In genomic region chr17:79808763-79809529, GRCh38 we compare ENCODE assay signal across 8 cellular contexts. TPM values are rescaled to one million over a fixed set of nuclear protein-coding genes. Genes with fewer than 3 reads are reported as not detected.
DNase-seq lines count a peak whose midpoint lies in the region; FAIRE-seq and TF ChIP-seq lines count a peak whose summit lies in the region.

No MANE protein-coding gene starts in this region.

- no peak overlapping the region for H2BK20ac ChIP-seq in H9 (ENCODE audit: low read depth, low read length, poor library complexity, severe bottlenecking)

- no peak overlapping the region for H2BK120ac ChIP-seq in H9 (ENCODE audit: low read depth, low read length, poor library complexity, severe bottlenecking)

- no peaks in the 10 kb centered on the region for H3K9me3 ChIP-seq in H9 (ENCODE audit: control insufficient read depth, low read depth, low read length)
- no peaks in the 10 kb centered on the region for H3K9me3 ChIP-seq in endothelial cell of umbilical vein (replicated peaks; ENCODE audit: control insufficient read depth, insufficient read depth, low read length)
- no peaks in the 10 kb centered on the region for H3K9me3 ChIP-seq in HAP-1
- H3K9me3 ChIP-seq in effector memory CD4-positive, alpha-beta T cell (ENCODE audit: control insufficient read depth, low read length) = no peaks in the 10 kb centered on the region

- H2BK15ac ChIP-seq in H9 (ENCODE audit: low read depth, low read length) = 0 out of 2 replicates have a peak overlapping the region, but pooled peaks have one; percentile 17

- no peaks in the 10 kb centered on the region for H3K79me2 ChIP-seq in H9 (ENCODE audit: insufficient read depth, low read length)
- H3K79me2 ChIP-seq in endothelial cell of umbilical vein (ENCODE audit: control insufficient read depth, insufficient read depth, low read length) = no peaks in the 10 kb centered on the region

- no peak for TF ChIP-seq POLR2A in endothelial cell of umbilical vein (IDR thresholded peaks at IDR 0.05; ENCODE audit: low read depth, low read length)

- TF ChIP-seq CTCF in H9 (conservative IDR thresholded peaks at IDR 0.05) (peak; percentile 69), endothelial cell of umbilical vein (IDR thresholded peaks at IDR 0.05; ENCODE audit: extremely low read depth in 1 of 2, insufficient read depth in 1 of 2, low read depth in 1 of 2, low read length in 2 of 2) (peak in 1 of 2 donors; percentile 6)

- dilution Hi-C loops in endothelial cell of umbilical vein (cut with MboI; ENCODE audit: extremely low pct_ligation_motif_present, low sequenced_read_pairs) = no loop called here

- no peak overlapping the region for H3T11ph ChIP-seq in H9 (ENCODE audit: low read length)

- H3K4ac ChIP-seq in H9 (ENCODE audit: low read depth, low read length) = no peak overlapping the region; the same call in 1 of the 2 replicates

- no peaks in the 10 kb centered on the region for H3K79me1 ChIP-seq in H9 (ENCODE audit: insufficient read depth, low read depth, low read length, poor library complexity, severe bottlenecking)

- POLR2A ChIA-PET in endothelial cell of umbilical vein (lab: Charles Lee) = interaction anchor here (0.6 kb wide), 1 partner anchor 12 kb away, joined by 5 read pairs; the partner anchor contains the start of gene CBX8

- peak; percentile 88 for DNase-seq in COR-L47 (lab: John Stamatoyannopoulos, UW)
- peak; percentile 85 for DNase-seq in H9
- DNase-seq in OCI-M1 (lab: John Stamatoyannopoulos, UW) = peak; percentile 68
- no peak for DNase-seq in endothelial cell of umbilical vein (ENCODE audit: low read depth, low spot score)
- DNase-seq in pons (ENCODE audit: low spot score) = peak; percentile 34
- DNase-seq in GM03348 (ENCODE audit: low spot score) = no peak
- no peak for DNase-seq in HAP-1 (ENCODE audit: low spot score in 2 of 2)
- no peak for DNase-seq in effector memory CD4-positive, alpha-beta T cell

- peak overlapping the region in 2 of 3 experiments; percentile 28 to 55; a peak in 2 of 7 replicates for H3K27ac Mint-ChIP-seq in H9

- H3K4me2 ChIP-seq in H9 (ENCODE audit: insufficient read depth, insufficient read length, low read length) (no peak overlapping the region), endothelial cell of umbilical vein (ENCODE audit: insufficient read depth, low read length) (no peak overlapping the region)

- peak overlapping the region; percentile 94 for H3K18ac ChIP-seq in H9 (ENCODE audit: insufficient read length, low read depth, low read length)

- BruUV-seq in endothelial cell of umbilical vein (replicated peaks; lab: Mats Ljungman, UMichigan) = no TSS peak

- H2AK5ac ChIP-seq in H9 (ENCODE audit: insufficient read length, low read length) = no peak overlapping the region

- H2BK12ac ChIP-seq in H9 (ENCODE audit: insufficient read length, low read depth, low read length) = peak overlapping the region; percentile 31

- H3K27me3 ChIP-seq in H9 (ENCODE audit: insufficient read depth, low read length) = peaks cover 79% of the 10 kb centered on the region
- peaks cover 75 to 84% of the 10 kb centered on the region in 2 experiments for H3K27me3 ChIP-seq in endothelial cell of umbilical vein (ENCODE audit: control insufficient read depth in 2 of 2, insufficient read depth in 2 of 2, low read length in 2 of 2)
- no peaks in the 10 kb centered on the region for H3K27me3 ChIP-seq in HAP-1 (ENCODE audit: low read depth)
- H3K27me3 ChIP-seq in effector memory CD4-positive, alpha-beta T cell (replicated peaks; ENCODE audit: control insufficient read depth, insufficient read depth, low read length, poor library complexity, severe bottlenecking) = peaks cover 85% of the 10 kb centered on the region

- H3K9me1 ChIP-seq in endothelial cell of umbilical vein (replicated peaks; ENCODE audit: control insufficient read depth, extremely low read depth, insufficient read depth, low read length) = no peaks in the 10 kb centered on the region

- H4K20me1 ChIP-seq in H9 (ENCODE audit: control insufficient read depth, insufficient read depth, insufficient read length) = no peaks in the 10 kb centered on the region
- no peaks in the 10 kb centered on the region for H4K20me1 ChIP-seq in endothelial cell of umbilical vein (replicated peaks; ENCODE audit: control insufficient read depth, extremely low read depth, insufficient read depth, low read length)

- peak overlapping the region; percentile 80; the same call in 1 of the 2 replicates for H3K14ac ChIP-seq in H9 (ENCODE audit: insufficient read depth, low read length)

- no peak overlapping the region for H4K8ac ChIP-seq in H9 (replicated peaks; ENCODE audit: insufficient read length, low read depth, low read length)

- in situ Hi-C loops in HAP-1 (cut with MboI; ENCODE audit: low sequenced_read_pairs) = no loop called here

- H3K23ac ChIP-seq in H9 (ENCODE audit: insufficient read length, low read depth, low read length) = no peak overlapping the region

- no peak overlapping the region for H3K56ac ChIP-seq in H9 (ENCODE audit: insufficient read length, low read depth, low read length)

- H4K91ac ChIP-seq in H9 (ENCODE audit: insufficient read length, low read depth, low read length) = peak overlapping the region; percentile 34

- H3K23me2 ChIP-seq in H9 (ENCODE audit: insufficient read length, low read depth, low read length, poor library complexity, severe bottlenecking) = peaks cover 2% of the 10 kb centered on the region

- H2BK5ac ChIP-seq in H9 (ENCODE audit: insufficient read length, low read length) = no peak overlapping the region

- H3K4me3 ChIP-seq in endothelial cell of umbilical vein (replicated peaks in 1 of 3; ENCODE audit: insufficient read depth in 1 of 3, low read depth in 1 of 3, low read length in 3 of 3) (no peak overlapping the region), HAP-1 (no peak overlapping the region)
- no peak overlapping the region for H3K4me3 ChIP-seq in effector memory CD4-positive, alpha-beta T cell (ENCODE audit: insufficient read depth, low read depth, low read length, poor library complexity, severe bottlenecking)

- peaks cover 92% of the 10 kb centered on the region for H3K27me3 Mint-ChIP-seq in H9 (ENCODE audit: low read depth)

- no peaks in the 10 kb centered on the region for H3K36me3 ChIP-seq in endothelial cell of umbilical vein (ENCODE audit: control insufficient read depth in 2 of 2, extremely low read depth in 1 of 2, insufficient read depth in 2 of 2, low read length in 2 of 2)
- no peaks in the 10 kb centered on the region for H3K36me3 ChIP-seq in HAP-1 (replicated peaks)
- no peaks in the 10 kb centered on the region for H3K36me3 ChIP-seq in effector memory CD4-positive, alpha-beta T cell (ENCODE audit: control insufficient read depth, insufficient read depth, low read length)

- no peak overlapping the region for H4K5ac ChIP-seq in H9 (ENCODE audit: insufficient read length, low read depth, low read length)

- intact Hi-C loops in endothelial cell of umbilical vein (cut with micrococcal nuclease) = no loop called here

- no peaks in the 10 kb centered on the region; a peak in 1 of 7 replicates for H3K36me3 Mint-ChIP-seq in H9 (ENCODE audit: insufficient read depth in 1 of 3, low read depth in 3 of 3)

- CTCF ChIA-PET in endothelial cell of umbilical vein (lab: Charles Lee) = interaction anchor here (0.7 to 3.3 kb wide), 13 partner anchors 10 to 184 kb away, joined by 3 to 20 read pairs (median 6); partner anchors contain the start of gene CBX8

- H3K27ac ChIP-seq in H9 (ENCODE audit: insufficient read length, low read depth, low read length) (no peak overlapping the region), endothelial cell of umbilical vein (ENCODE audit: insufficient read depth, low read depth, low read length) (no peak overlapping the region)
- no peak overlapping the region for H3K27ac ChIP-seq in effector memory CD4-positive, alpha-beta T cell (ENCODE audit: insufficient read depth, low read length, poor library complexity, severe bottlenecking)

- H3K9ac ChIP-seq in H9 (ENCODE audit: extremely low read depth, insufficient read length, low read length) = no peak overlapping the region
- no peak overlapping the region for H3K9ac ChIP-seq in endothelial cell of umbilical vein (replicated peaks; ENCODE audit: extremely low read depth, insufficient read depth, low read length)

- no peak overlapping the region for H2AFZ ChIP-seq in H9 (ENCODE audit: low read length)
- H2AFZ ChIP-seq in endothelial cell of umbilical vein (ENCODE audit: low read depth, low read length) = no peak overlapping the region

- peaks cover 46 to 55% of the 10 kb centered on the region in 2 experiments for H3K4me1 Mint-ChIP-seq in H9

- H3K4me1 ChIP-seq in H9 (ENCODE audit: insufficient read depth, low read length) (no peaks in the 10 kb centered on the region; the same call in 1 of the 2 replicates), endothelial cell of umbilical vein (ENCODE audit: control insufficient read depth, extremely low read depth, insufficient read depth, low read length) (peaks cover 5% of the 10 kb centered on the region), HAP-1 (peaks cover 28% of the 10 kb centered on the region)
- peaks cover 44% of the 10 kb centered on the region for H3K4me1 ChIP-seq in effector memory CD4-positive, alpha-beta T cell (ENCODE audit: control insufficient read depth, insufficient read depth, low read length, poor library complexity, severe bottlenecking)

- peak overlapping the region; percentile 15 to 76; a peak in 4 of 5 replicates for H3K4me3 Mint-ChIP-seq in H9

- no CpG with 5 or more reads among the region's 20 CpGs for WGBS in H9 (ENCODE audit: extremely low coverage, insufficient read length, low lambda C conversion rate)

- peaks cover 3 to 7% of the 10 kb centered on the region in 2 experiments; a peak in 3 of 5 replicates for H3K9me3 Mint-ChIP-seq in H9

- FAIRE-seq in endothelial cell of umbilical vein (lab: Jason Lieb, UNC) = no peak

RNA-seq across cellular contexts. Expression of gene CBX8, which starts 12.1 kb away (rescaled TPM):
- total RNA-seq in H9 (2021) = 1.2 and 2.9 TPM in 2 replicates
- total RNA-seq in endothelial cell of umbilical vein = 3.1 TPM in 2 replicates
- polyA plus RNA-seq in endothelial cell of umbilical vein = 0.49 and 0.69 TPM in 2 replicates
- polyA plus RNA-seq in endothelial cell of umbilical vein (2011; cell fraction: cytosol; rRNA removed) = 0.28 and 0.41 TPM in 2 replicates
- 0.40 and 1.1 TPM in 2 replicates for polyA plus RNA-seq in endothelial cell of umbilical vein (2011; cell fraction: nucleus; rRNA removed)
- polyA plus RNA-seq in endothelial cell of umbilical vein (2012) = 1.4 and 1.8 TPM in 2 replicates
- 0.25 and 1.1 TPM in 2 replicates for polyA minus RNA-seq in endothelial cell of umbilical vein
- 2.4 TPM for polyA minus RNA-seq in endothelial cell of umbilical vein (2011; cell fraction: cytosol; rRNA and poly(A)+ RNA removed)
- polyA minus RNA-seq in endothelial cell of umbilical vein (2011; cell fraction: nucleus; rRNA and poly(A)+ RNA removed) = 0.19 and 0.34 TPM in 2 replicates

RNA-seq across cellular contexts. Expression of gene CBX4, which starts 30.3 kb away (rescaled TPM):
- total RNA-seq in H9 (2021) (5.1 and 6.2 TPM in 2 replicates), endothelial cell of umbilical vein (12.3 TPM in 2 replicates)
- 7.0 and 9.3 TPM in 2 replicates for polyA plus RNA-seq in endothelial cell of umbilical vein
- polyA plus RNA-seq in endothelial cell of umbilical vein (2011; cell fraction: cytosol; rRNA removed) = 3.9 and 5.3 TPM in 2 replicates
- 4.6 and 5.5 TPM in 2 replicates for polyA plus RNA-seq in endothelial cell of umbilical vein (2011; cell fraction: nucleus; rRNA removed)
- 3.4 and 5.9 TPM in 2 replicates for polyA plus RNA-seq in endothelial cell of umbilical vein (2012)
- polyA minus RNA-seq in endothelial cell of umbilical vein = 2.9 and 3.6 TPM in 2 replicates
- 36.5 TPM for polyA minus RNA-seq in endothelial cell of umbilical vein (2011; cell fraction: cytosol; rRNA and poly(A)+ RNA removed)
- 2.4 and 3.1 TPM in 2 replicates for polyA minus RNA-seq in endothelial cell of umbilical vein (2011; cell fraction: nucleus; rRNA and poly(A)+ RNA removed)

RNA-seq across cellular contexts. Expression of gene CBX2, which starts 31.0 kb away (rescaled TPM):
- total RNA-seq in H9 (2021) = 77.4 and 79.4 TPM in 2 replicates
- total RNA-seq in endothelial cell of umbilical vein = 19.8 and 20.0 TPM in 2 replicates
- 10.5 and 12.6 TPM in 2 replicates for polyA plus RNA-seq in endothelial cell of umbilical vein
- 8.4 and 9.0 TPM in 2 replicates for polyA plus RNA-seq in endothelial cell of umbilical vein (2011; cell fraction: cytosol; rRNA removed)
- 11.0 and 11.7 TPM in 2 replicates for polyA plus RNA-seq in endothelial cell of umbilical vein (2011; cell fraction: nucleus; rRNA removed)
- 9.3 and 9.8 TPM in 2 replicates for polyA plus RNA-seq in endothelial cell of umbilical vein (2012)
- polyA minus RNA-seq in endothelial cell of umbilical vein = 11.0 and 12.1 TPM in 2 replicates
- polyA minus RNA-seq in endothelial cell of umbilical vein (2011; cell fraction: cytosol; rRNA and poly(A)+ RNA removed) = 23.6 TPM
- polyA minus RNA-seq in endothelial cell of umbilical vein (2011; cell fraction: nucleus; rRNA and poly(A)+ RNA removed) = 3.8 and 6.0 TPM in 2 replicates

Comparison
In these comparisons a context has a peak if more than half of its experiments do, and no peak if none do; other contexts are left out.
1. DNase-seq: peak in COR-L47 (single experiment), H9 (single experiment), OCI-M1 (single experiment) and pons (single experiment); none in endothelial cell of umbilical vein (single experiment), GM03348 (single experiment), HAP-1 (0 of 2) and effector memory CD4-positive, alpha-beta T cell (0 of 3).